ENCODE assay signal across 1 cellular context in the genomic region with DNA sequence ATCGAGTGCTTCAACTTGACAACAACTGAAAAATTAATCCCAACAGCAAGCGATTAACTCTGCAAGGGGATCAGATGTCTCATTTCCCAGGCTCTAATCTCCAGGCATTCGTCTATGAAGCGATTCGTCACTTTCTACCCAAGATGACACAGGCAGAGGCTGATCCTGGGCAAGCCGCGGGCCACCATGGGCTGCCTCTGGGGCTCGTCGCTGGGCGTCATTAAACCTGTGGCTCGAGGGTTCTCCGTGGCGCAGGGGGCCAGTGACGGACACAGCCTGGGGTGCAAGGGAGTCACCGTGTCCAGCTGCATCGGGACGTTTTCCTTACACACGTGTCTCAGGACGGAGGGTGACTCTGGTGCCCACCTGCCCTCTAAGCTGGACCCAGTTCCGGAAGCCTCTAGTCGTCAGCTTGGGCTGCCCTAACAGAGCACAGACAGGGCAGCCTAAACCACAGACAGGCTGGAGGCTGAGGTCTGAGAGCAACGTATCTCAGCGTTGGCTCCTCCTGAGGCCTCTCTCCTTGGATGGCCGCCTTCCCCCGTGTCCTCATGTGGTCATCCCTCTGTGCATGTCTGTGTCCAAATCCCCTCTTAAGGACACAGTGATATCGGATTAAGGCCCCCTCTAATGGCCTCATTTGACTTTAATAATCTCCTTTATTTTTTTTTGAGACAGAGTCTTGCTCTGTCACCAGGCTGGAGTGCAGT.
TF ChIP-seq lines count a peak whose summit lies in the region.

No MANE protein-coding gene starts in this region.

TF ChIP-seq in GM23338, 12 proteins besides CTCF, POLR2A, EP300 and RAD21 (continued from another document):
- TF ChIP-seq, protein P1, sequence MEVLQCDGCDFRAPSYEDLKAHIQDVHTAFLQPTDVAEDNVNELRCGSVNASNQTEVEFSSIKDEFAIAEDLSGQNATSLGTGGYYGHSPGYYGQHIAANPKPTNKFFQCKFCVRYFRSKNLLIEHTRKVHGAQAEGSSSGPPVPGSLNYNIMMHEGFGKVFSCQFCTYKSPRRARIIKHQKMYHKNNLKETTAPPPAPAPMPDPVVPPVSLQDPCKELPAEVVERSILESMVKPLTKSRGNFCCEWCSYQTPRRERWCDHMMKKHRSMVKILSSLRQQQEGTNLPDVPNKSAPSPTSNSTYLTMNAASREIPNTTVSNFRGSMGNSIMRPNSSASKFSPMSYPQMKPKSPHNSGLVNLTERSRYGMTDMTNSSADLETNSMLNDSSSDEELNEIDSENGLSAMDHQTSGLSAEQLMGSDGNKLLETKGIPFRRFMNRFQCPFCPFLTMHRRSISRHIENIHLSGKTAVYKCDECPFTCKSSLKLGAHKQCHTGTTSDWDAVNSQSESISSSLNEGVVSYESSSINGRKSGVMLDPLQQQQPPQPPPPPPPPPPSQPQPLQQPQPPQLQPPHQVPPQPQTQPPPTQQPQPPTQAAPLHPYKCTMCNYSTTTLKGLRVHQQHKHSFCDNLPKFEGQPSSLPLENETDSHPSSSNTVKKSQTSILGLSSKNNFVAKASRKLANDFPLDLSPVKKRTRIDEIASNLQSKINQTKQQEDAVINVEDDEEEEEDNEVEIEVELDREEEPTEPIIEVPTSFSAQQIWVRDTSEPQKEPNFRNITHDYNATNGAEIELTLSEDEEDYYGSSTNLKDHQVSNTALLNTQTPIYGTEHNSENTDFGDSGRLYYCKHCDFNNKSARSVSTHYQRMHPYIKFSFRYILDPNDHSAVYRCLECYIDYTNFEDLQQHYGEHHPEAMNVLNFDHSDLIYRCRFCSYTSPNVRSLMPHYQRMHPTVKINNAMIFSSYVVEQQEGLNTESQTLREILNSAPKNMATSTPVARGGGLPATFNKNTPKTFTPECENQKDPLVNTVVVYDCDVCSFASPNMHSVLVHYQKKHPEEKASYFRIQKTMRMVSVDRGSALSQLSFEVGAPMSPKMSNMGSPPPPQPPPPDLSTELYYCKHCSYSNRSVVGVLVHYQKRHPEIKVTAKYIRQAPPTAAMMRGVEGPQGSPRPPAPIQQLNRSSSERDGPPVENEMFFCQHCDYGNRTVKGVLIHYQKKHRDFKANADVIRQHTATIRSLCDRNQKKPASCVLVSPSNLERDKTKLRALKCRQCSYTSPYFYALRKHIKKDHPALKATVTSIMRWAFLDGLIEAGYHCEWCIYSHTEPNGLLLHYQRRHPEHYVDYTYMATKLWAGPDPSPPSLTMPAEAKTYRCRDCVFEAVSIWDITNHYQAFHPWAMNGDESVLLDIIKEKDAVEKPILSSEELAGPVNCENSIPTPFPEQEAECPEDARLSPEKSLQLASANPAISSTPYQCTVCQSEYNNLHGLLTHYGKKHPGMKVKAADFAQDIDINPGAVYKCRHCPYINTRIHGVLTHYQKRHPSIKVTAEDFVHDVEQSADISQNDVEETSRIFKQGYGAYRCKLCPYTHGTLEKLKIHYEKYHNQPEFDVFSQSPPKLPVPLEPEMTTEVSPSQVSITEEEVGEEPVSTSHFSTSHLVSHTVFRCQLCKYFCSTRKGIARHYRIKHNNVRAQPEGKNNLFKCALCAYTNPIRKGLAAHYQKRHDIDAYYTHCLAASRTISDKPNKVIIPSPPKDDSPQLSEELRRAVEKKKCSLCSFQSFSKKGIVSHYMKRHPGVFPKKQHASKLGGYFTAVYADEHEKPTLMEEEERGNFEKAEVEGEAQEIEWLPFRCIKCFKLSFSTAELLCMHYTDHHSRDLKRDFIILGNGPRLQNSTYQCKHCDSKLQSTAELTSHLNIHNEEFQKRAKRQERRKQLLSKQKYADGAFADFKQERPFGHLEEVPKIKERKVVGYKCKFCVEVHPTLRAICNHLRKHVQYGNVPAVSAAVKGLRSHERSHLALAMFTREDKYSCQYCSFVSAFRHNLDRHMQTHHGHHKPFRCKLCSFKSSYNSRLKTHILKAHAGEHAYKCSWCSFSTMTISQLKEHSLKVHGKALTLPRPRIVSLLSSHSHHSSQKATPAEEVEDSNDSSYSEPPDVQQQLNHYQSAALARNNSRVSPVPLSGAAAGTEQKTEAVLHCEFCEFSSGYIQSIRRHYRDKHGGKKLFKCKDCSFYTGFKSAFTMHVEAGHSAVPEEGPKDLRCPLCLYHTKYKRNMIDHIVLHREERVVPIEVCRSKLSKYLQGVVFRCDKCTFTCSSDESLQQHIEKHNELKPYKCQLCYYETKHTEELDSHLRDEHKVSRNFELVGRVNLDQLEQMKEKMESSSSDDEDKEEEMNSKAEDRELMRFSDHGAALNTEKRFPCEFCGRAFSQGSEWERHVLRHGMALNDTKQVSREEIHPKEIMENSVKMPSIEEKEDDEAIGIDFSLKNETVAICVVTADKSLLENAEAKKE (CRISPR knock-in tag; IDR thresholded peaks at IDR 0.05) = no peak
- TF ChIP-seq CREB1 (CRISPR knock-in tag; IDR thresholded peaks at IDR 0.05; ENCODE audit: low read depth) (no peak), EZH2phosphoT487 (IDR thresholded peaks at IDR 0.05; ENCODE audit: unreplicated experiment) (no peak)
- TF ChIP-seq, protein P2, sequence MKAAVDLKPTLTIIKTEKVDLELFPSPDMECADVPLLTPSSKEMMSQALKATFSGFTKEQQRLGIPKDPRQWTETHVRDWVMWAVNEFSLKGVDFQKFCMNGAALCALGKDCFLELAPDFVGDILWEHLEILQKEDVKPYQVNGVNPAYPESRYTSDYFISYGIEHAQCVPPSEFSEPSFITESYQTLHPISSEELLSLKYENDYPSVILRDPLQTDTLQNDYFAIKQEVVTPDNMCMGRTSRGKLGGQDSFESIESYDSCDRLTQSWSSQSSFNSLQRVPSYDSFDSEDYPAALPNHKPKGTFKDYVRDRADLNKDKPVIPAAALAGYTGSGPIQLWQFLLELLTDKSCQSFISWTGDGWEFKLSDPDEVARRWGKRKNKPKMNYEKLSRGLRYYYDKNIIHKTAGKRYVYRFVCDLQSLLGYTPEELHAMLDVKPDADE (IDR thresholded peaks at IDR 0.05) = no peak
